ENCODE assay signal across 1 cellular context in the genomic region with DNA sequence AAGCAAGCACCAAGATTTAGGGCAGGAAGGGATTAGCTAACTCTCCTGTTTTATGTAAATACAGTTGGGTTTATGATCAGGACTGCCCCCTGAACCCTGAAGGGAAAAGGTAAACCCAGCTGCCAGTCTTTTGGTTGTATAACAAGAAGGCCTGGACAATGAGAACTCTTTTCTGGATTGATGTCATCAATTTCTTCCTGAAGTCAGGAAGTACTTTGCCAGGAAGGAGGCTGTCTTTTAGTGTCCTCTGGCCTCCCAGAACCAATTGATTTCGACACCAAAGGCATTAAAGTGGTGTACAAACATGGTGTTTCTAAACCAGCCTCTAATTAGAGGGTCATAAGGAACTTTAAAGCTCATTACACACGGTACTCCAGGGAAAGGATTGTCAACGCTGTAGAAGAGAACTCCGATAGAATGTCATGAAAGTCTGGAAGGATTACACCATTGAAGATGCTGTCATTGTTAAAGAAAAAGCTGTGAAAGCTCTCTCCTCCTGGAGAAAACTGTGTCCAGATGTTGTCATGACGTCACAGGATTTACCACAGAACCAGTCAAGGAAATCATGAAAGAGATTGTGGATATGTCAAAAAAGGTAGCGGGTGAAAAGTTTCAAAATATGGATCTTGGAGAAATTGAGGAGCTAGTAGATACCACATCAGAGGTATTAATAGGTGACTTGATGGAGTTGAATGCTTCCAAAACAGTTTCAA.
A peak's percentile ranks its signal among the peaks of the same experiment; 100 is the strongest.
TF ChIP-seq lines count a peak whose summit lies in the region.

No MANE protein-coding gene starts in this region.

TF ChIP-seq in HepG2, 621 proteins besides CTCF, POLR2A, EP300 and RAD21 (continued from another document and continues in another):
- no peak for TF ChIP-seq ELK4 (CRISPR knock-in tag; IDR thresholded peaks at IDR 0.05; ENCODE audit: borderline replicate concordance)
- TF ChIP-seq, protein P1, sequence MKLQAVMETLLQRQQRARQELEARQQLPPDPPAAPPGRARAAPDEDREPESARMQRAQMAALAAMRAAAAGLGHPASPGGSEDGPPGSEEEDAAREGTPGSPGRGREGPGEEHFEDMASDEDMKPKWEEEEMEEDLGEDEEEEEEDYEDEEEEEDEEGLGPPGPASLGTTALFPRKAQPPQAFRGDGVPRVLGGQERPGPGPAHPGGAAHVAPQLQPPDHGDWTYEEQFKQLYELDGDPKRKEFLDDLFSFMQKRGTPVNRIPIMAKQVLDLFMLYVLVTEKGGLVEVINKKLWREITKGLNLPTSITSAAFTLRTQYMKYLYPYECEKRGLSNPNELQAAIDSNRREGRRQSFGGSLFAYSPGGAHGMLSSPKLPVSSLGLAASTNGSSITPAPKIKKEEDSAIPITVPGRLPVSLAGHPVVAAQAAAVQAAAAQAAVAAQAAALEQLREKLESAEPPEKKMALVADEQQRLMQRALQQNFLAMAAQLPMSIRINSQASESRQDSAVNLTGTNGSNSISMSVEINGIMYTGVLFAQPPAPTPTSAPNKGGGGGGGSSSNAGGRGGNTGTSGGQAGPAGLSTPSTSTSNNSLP (IDR thresholded peaks at IDR 0.05; ENCODE audit: low read depth, low read length) = no peak
- TF ChIP-seq ZBTB21 (CRISPR knock-in tag; IDR thresholded peaks at IDR 0.05) = peak; percentile 91
- TF ChIP-seq MLXIP (CRISPR knock-in tag; IDR thresholded peaks at IDR 0.05; ENCODE audit: borderline replicate concordance) = no peak
- no peak for TF ChIP-seq NFE2L2 (IDR thresholded peaks at IDR 0.05; ENCODE audit: low read length)
- no peak for TF ChIP-seq SNRNP70 (IDR thresholded peaks at IDR 0.05; ENCODE audit: low read depth, low read length)
- TF ChIP-seq TCF7 (IDR thresholded peaks at IDR 0.05; ENCODE audit: low read depth) = peak; percentile 81
- peak; percentile 62; the same call in 1 of the 2 replicates for TF ChIP-seq ELF4 (CRISPR knock-in tag; IDR thresholded peaks at IDR 0.05; ENCODE audit: borderline replicate concordance)
- no peak for TF ChIP-seq YEATS4 (CRISPR knock-in tag; IDR thresholded peaks at IDR 0.05; ENCODE audit: borderline replicate concordance)
- 0 out of 2 replicates have a peak, but pooled peaks have one; percentile 39 for TF ChIP-seq JUND (CRISPR knock-in tag; IDR thresholded peaks at IDR 0.05)
- peak; percentile 65; the same call in 1 of the 2 replicates for TF ChIP-seq CREB1 (IDR thresholded peaks at IDR 0.05)
- peak; percentile 82 for TF ChIP-seq CREB1 (CRISPR knock-in tag; IDR thresholded peaks at IDR 0.05)
- no peak for TF ChIP-seq TBL1XR1 (IDR thresholded peaks at IDR 0.05; ENCODE audit: borderline replicate concordance, low read length, partially characterized antibody)
- no peak for TF ChIP-seq ONECUT2 (CRISPR knock-in tag; IDR thresholded peaks at IDR 0.05)
- peak; percentile 47; the same call in 1 of the 2 replicates for TF ChIP-seq IKZF5 (CRISPR knock-in tag; IDR thresholded peaks at IDR 0.05)
- no peak for TF ChIP-seq ZNF256 (CRISPR knock-in tag; conservative IDR thresholded peaks at IDR 0.05)
- peak; percentile 80 for TF ChIP-seq LCORL (IDR thresholded peaks at IDR 0.05)
- TF ChIP-seq LCORL (CRISPR knock-in tag; IDR thresholded peaks at IDR 0.05) = peak; percentile 59; the same call in 1 of the 2 replicates
- no peak; the same call in 1 of the 2 replicates for TF ChIP-seq THRA (CRISPR knock-in tag; IDR thresholded peaks at IDR 0.05; ENCODE audit: borderline replicate concordance)
- TF ChIP-seq ZKSCAN1 (IDR thresholded peaks at IDR 0.05; ENCODE audit: low read length) = no peak
- TF ChIP-seq ZNF709 (CRISPR knock-in tag; IDR thresholded peaks at IDR 0.05) = no peak; the same call in 1 of the 2 replicates
- no peak for TF ChIP-seq ZSCAN25 (CRISPR knock-in tag; IDR thresholded peaks at IDR 0.05)
- no peak for TF ChIP-seq MATR3 (CRISPR knock-in tag; IDR thresholded peaks at IDR 0.05)
- no peak for TF ChIP-seq ZNF790 (CRISPR knock-in tag; IDR thresholded peaks at IDR 0.05; ENCODE audit: borderline replicate concordance)
- no peak for TF ChIP-seq CERS6 (CRISPR knock-in tag; IDR thresholded peaks at IDR 0.05)
- TF ChIP-seq RFXAP (CRISPR knock-in tag; IDR thresholded peaks at IDR 0.05; ENCODE audit: borderline replicate concordance) = 0 out of 2 replicates have a peak, but pooled peaks have one; percentile 33
- no peak for TF ChIP-seq ZNF224 (CRISPR knock-in tag; IDR thresholded peaks at IDR 0.05)
- no peak for TF ChIP-seq DMTF1 (CRISPR knock-in tag; IDR thresholded peaks at IDR 0.05)
- TF ChIP-seq ZNF17 (CRISPR knock-in tag; IDR thresholded peaks at IDR 0.05) = no peak
- TF ChIP-seq FOSL2 (CRISPR knock-in tag; IDR thresholded peaks at IDR 0.05) = peak; percentile 41; the same call in 1 of the 2 replicates
- TF ChIP-seq SAFB2 (CRISPR knock-in tag; IDR thresholded peaks at IDR 0.05; ENCODE audit: borderline replicate concordance, low read depth) = no peak
- TF ChIP-seq ZNF570 (CRISPR knock-in tag; IDR thresholded peaks at IDR 0.05; ENCODE audit: borderline replicate concordance) = no peak
- TF ChIP-seq PITX1 (CRISPR knock-in tag; IDR thresholded peaks at IDR 0.05) = peak; percentile 77; the same call in 1 of the 2 replicates
- no peak for TF ChIP-seq ZNF724P (CRISPR knock-in tag; IDR thresholded peaks at IDR 0.05; ENCODE audit: borderline replicate concordance)
- TF ChIP-seq RBM22 (optimal IDR thresholded peaks at IDR 0.05; ENCODE audit: low read length) = peak; percentile 61
- no peak for TF ChIP-seq KAT7 (CRISPR knock-in tag; IDR thresholded peaks at IDR 0.05; ENCODE audit: borderline replicate concordance)
- TF ChIP-seq, protein P2, sequence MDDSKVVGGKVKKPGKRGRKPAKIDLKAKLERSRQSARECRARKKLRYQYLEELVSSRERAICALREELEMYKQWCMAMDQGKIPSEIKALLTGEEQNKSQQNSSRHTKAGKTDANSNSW (CRISPR knock-in tag; IDR thresholded peaks at IDR 0.05; ENCODE audit: borderline replicate concordance) = no peak
- TF ChIP-seq ZNF34 (CRISPR knock-in tag; IDR thresholded peaks at IDR 0.05; ENCODE audit: borderline replicate concordance) = no peak
- TF ChIP-seq, protein P3, sequence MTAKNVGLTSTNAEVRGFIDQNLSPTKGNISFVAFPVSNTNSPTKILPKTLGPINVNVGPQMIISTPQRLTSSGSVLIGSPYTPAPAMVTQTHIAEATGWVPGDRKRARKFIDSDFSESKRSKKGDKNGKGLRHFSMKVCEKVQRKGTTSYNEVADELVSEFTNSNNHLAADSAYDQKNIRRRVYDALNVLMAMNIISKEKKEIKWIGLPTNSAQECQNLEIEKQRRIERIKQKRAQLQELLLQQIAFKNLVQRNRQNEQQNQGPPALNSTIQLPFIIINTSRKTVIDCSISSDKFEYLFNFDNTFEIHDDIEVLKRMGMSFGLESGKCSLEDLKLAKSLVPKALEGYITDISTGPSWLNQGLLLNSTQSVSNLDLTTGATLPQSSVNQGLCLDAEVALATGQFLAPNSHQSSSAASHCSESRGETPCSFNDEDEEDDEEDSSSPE (CRISPR knock-in tag; IDR thresholded peaks at IDR 0.05) = no peak
- TF ChIP-seq ATF2 (CRISPR knock-in tag; IDR thresholded peaks at IDR 0.05) = peak; percentile 77
- no peak for TF ChIP-seq ZNF143 (CRISPR knock-in tag; IDR thresholded peaks at IDR 0.05)
- peak; percentile 87 for TF ChIP-seq ZNF264 (CRISPR knock-in tag; IDR thresholded peaks at IDR 0.05)
- no peak for TF ChIP-seq NR3C1 (CRISPR knock-in tag; IDR thresholded peaks at IDR 0.05)
- TF ChIP-seq, protein P4, sequence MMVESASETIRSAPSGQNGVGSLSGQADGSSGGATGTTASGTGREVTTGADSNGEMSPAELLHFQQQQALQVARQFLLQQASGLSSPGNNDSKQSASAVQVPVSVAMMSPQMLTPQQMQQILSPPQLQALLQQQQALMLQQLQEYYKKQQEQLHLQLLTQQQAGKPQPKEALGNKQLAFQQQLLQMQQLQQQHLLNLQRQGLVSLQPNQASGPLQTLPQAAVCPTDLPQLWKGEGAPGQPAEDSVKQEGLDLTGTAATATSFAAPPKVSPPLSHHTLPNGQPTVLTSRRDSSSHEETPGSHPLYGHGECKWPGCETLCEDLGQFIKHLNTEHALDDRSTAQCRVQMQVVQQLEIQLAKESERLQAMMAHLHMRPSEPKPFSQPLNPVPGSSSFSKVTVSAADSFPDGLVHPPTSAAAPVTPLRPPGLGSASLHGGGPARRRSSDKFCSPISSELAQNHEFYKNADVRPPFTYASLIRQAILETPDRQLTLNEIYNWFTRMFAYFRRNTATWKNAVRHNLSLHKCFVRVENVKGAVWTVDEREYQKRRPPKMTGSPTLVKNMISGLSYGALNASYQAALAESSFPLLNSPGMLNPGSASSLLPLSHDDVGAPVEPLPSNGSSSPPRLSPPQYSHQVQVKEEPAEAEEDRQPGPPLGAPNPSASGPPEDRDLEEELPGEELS (CRISPR knock-in tag; IDR thresholded peaks at IDR 0.05) = peak; percentile 91
- no peak for TF ChIP-seq FOXA1 (IDR thresholded peaks at IDR 0.05)
- peak; percentile 78; the same call in 1 of the 2 replicates for TF ChIP-seq FOXA1 (CRISPR knock-in tag; IDR thresholded peaks at IDR 0.05)
